ENCODE assay signal across 31 cellular contexts in genomic region chr2:240642806-240643092, GRCh38. TPM values are rescaled to one million over a fixed set of nuclear protein-coding genes. Genes with fewer than 3 reads are reported as not detected.
"Had no signal": no experiment of that assay in that cellular context is flagged by ENCODE, and none has a peak within 500 bp of the region (broad histone marks: within the 10 kb centered on the region; RNA-seq: fewer than 3 reads in every experiment).

No MANE protein-coding gene starts in this region.

- H3K27ac ChIP-seq: breast epithelium, esophagus muscularis mucosa, heart right ventricle, left lung, lower lobe of right lung, ovary, skin epidermis, thoracic aorta, uterus, VCaP had no signal

- H3K36me3 ChIP-seq: breast epithelium, esophagus muscularis mucosa, heart right ventricle, left lung, lower lobe of right lung, ovary, thoracic aorta, uterus had no signal

- ATAC-seq: heart right ventricle; left lung; lower lobe of right lung; natural killer cell treated with Interleukin-12 subunit alpha and Interleukin-12 subunit beta and Interleukin-15 and Interleukin-18, amount 100 ng/mL, for 72 hours; sciatic nerve had no signal

- H3K9me3 ChIP-seq: breast epithelium, esophagus muscularis mucosa, heart right ventricle, left lung, lower lobe of right lung, ovary, thoracic aorta, uterus had no signal

- DNase-seq: activated CD4-positive, alpha-beta T cell treated with anti-CD3 and anti-CD28 coated beads for 4 hours; activated CD4-positive, alpha-beta T cell treated with anti-CD3 and anti-CD28 coated beads, Interleukin-2, amount 50 U/mL, for 4 hours; activated T-cell treated with anti-CD3 and anti-CD28 coated beads for 4 hours; central memory CD4-positive, alpha-beta T cell; effector CD4-positive, alpha-beta T cell; foreskin melanocyte; heart right ventricle; kidney glomerular epithelial cell; lower lobe of right lung; mesenchymal stem cell; stimulated activated CD4-positive, alpha-beta T cell treated with anti-CD3 and anti-CD28 coated beads, Interleukin-12 subunit alpha, Interleukin-12 subunit beta, amount 100 ng/mL, for 4 hours; stimulated activated CD4-positive, alpha-beta T cell treated with anti-CD3 and anti-CD28 coated beads, Interleukin-4, amount 100 ng/mL, for 1 hour; T-helper 1 cell; trophoblast cell had no signal

- H3K4me1 ChIP-seq: breast epithelium, heart right ventricle, left lung, lower lobe of right lung, uterus had no signal

- H3K27me3 ChIP-seq: ovary, uterus had no signal

- H3K4me3 ChIP-seq: breast epithelium, esophagus muscularis mucosa, heart right ventricle, left lung, lower lobe of right lung, ovary, skin epidermis, thoracic aorta, uterus had no signal

RNA-seq across cellular contexts. Expression of gene AQP12B, which starts 39.9 kb away (rescaled TPM):
- total RNA-seq: activated T-helper 1 cell treated with anti-CD3 and anti-CD28 coated beads, Interleukin-12 subunit alpha, Interleukin-12 subunit beta, Interleukin-2, Interleukin-4 antibody, amounts not matched to agents 30 ng/mL and 10 ng/mL and 1 ng/mL, durations not matched to agents 14 hours and 24 hours and 36 hours; breast epithelium; esophagus muscularis mucosa; glomerular endothelial cell; heart right ventricle; left lung; lower lobe of right lung; mononuclear cell; myocyte; natural killer cell treated with Interleukin-12 subunit alpha and Interleukin-12 subunit beta and Interleukin-15 and Interleukin-18, amount 100 ng/mL, for 72 hours; progenitor cell of endocrine pancreas; renal cortical epithelial cell; sciatic nerve; subcutaneous adipose tissue; thoracic aorta; uterus had no signal
- polyA plus RNA-seq: ovary had no signal

RNA-seq across cellular contexts. Expression of gene AQP12A, which starts 48.9 kb away (rescaled TPM):
- total RNA-seq: activated T-helper 1 cell treated with anti-CD3 and anti-CD28 coated beads, Interleukin-12 subunit alpha, Interleukin-12 subunit beta, Interleukin-2, Interleukin-4 antibody, amounts not matched to agents 30 ng/mL and 10 ng/mL and 1 ng/mL, durations not matched to agents 14 hours and 24 hours and 36 hours; breast epithelium; esophagus muscularis mucosa; glomerular endothelial cell; heart right ventricle; left lung; lower lobe of right lung; mononuclear cell; myocyte; natural killer cell treated with Interleukin-12 subunit alpha and Interleukin-12 subunit beta and Interleukin-15 and Interleukin-18, amount 100 ng/mL, for 72 hours; ovary; progenitor cell of endocrine pancreas; renal cortical epithelial cell; sciatic nerve; subcutaneous adipose tissue; thoracic aorta; uterus had no signal
- polyA plus RNA-seq: heart right ventricle, ovary had no signal
